Comparison of ENCODE assay signal across 25 cellular contexts in genomic region chr5:72397836-72398235, GRCh38.
"Had no signal": no experiment of that assay in that cellular context is flagged by ENCODE, and none has a peak within 500 bp of the region (broad histone marks: within the 10 kb centered on the region; RNA-seq: fewer than 3 reads in every experiment).

No MANE protein-coding gene starts in this region.

- H3K27ac ChIP-seq: brain microvascular endothelial cell, cardiac muscle cell had no signal

- ATAC-seq: activated CD8-positive, alpha-beta T cell treated with anti-CD3 and anti-CD28 coated beads for 36 hours; activated T-cell treated with anti-CD3 and anti-CD28 coated beads, Interleukin-2, amount 50 U/mL, for 72 hours; T-helper 17 cell had no signal

- H3K4me3 ChIP-seq: cardiac muscle cell had no signal

- DNase-seq: activated CD4-positive, alpha-beta T cell treated with anti-CD3 and anti-CD28 coated beads for 4 hours; activated CD4-positive, CD25-positive, alpha-beta regulatory T cell; activated CD8-positive, alpha-beta memory T cell treated with anti-CD3 and anti-CD28 coated beads, Interleukin-2, amount 50 U/mL, for 4 hours; activated CD8-positive, alpha-beta T cell treated with anti-CD3 and anti-CD28 coated beads for 36 hours; activated gamma-delta T cell treated with Interleukin-2 at 50 U/mL for 16 hours; activated naive CD4-positive, alpha-beta T cell treated with anti-CD3 and anti-CD28 coated beads, Interleukin-2, amount 10 ng/mL, durations not matched to agents 7 days and 5 days; activated naive CD8-positive, alpha-beta T cell treated with anti-CD3 and anti-CD28 coated beads for 36 hours; activated T-cell treated with anti-CD3 and anti-CD28 coated beads, Interleukin-2, amount 50 U/mL, for 72 hours; brain microvascular endothelial cell; Karpas-422; MM.1S; NCI-H1092; NCI-H1417; NCI-H2029; NCI-H2107; NCI-H2171 treated with DMSO at 0.1 percent for 48 hours; NCI-H226; NCI-H510A; NCI-H526 treated with DMSO at 0.1 percent for 48 hours; NCI-H82; SIG-M5; T-helper 17 cell; T-helper 9 cell had no signal

- H3K36me3 ChIP-seq: brain microvascular endothelial cell, cardiac muscle cell had no signal

- H3K36me3 Mint-ChIP-seq: activated naive CD4-positive, alpha-beta T cell treated with anti-CD3 and anti-CD28 coated beads, Interleukin-2, amount 10 ng/mL, durations not matched to agents 7 days and 5 days had no signal

- H3K4me3 Mint-ChIP-seq: activated CD8-positive, alpha-beta T cell treated with anti-CD3 and anti-CD28 coated beads for 36 hours; activated naive CD4-positive, alpha-beta T cell treated with anti-CD3 and anti-CD28 coated beads, Interleukin-2, amount 10 ng/mL, durations not matched to agents 7 days and 5 days; activated naive CD8-positive, alpha-beta T cell treated with anti-CD3 and anti-CD28 coated beads for 36 hours; activated T-cell treated with anti-CD3 and anti-CD28 coated beads, Interleukin-2, amount 50 U/mL, for 72 hours; T-helper 17 cell had no signal

- H3K4me1 Mint-ChIP-seq: activated naive CD4-positive, alpha-beta T cell treated with anti-CD3 and anti-CD28 coated beads, Interleukin-2, amount 10 ng/mL, durations not matched to agents 7 days and 5 days; activated naive CD8-positive, alpha-beta T cell treated with anti-CD3 and anti-CD28 coated beads for 36 hours; T-helper 17 cell had no signal

- H3K27ac Mint-ChIP-seq: activated CD8-positive, alpha-beta T cell treated with anti-CD3 and anti-CD28 coated beads for 36 hours; activated naive CD4-positive, alpha-beta T cell treated with anti-CD3 and anti-CD28 coated beads, Interleukin-2, amount 10 ng/mL, durations not matched to agents 7 days and 5 days; activated naive CD8-positive, alpha-beta T cell treated with anti-CD3 and anti-CD28 coated beads for 36 hours; activated T-cell treated with anti-CD3 and anti-CD28 coated beads, Interleukin-2, amount 50 U/mL, for 72 hours; activated T-helper 2 cell treated with anti-CD3 and anti-CD28 coated beads, Interferon-gamma antibody, Interleukin-2, Interleukin-4, amounts not matched to agents 10 μg/mL and 5 μg/mL and 100 μg/mL, durations not matched to agents 14 hours and 24 hours and 36 hours; T-helper 17 cell had no signal
